10 cellular contexts compared by ENCODE assay signal in genomic region chr7:20201380-20201779, GRCh38.
DNase-seq lines count a peak whose midpoint lies in the region; ATAC-seq and FAIRE-seq lines count a peak whose summit lies in the region.
"Had no signal": no experiment of that assay in that cellular context is flagged by ENCODE, and none has a peak within 500 bp of the region (broad histone marks: within the 10 kb centered on the region; RNA-seq: fewer than 3 reads in every experiment).

No MANE protein-coding gene starts in this region.

- peak; percentile 98 for FAIRE-seq in GM19239 (lab: Jason Lieb, UNC)

- ATAC-seq in HG03354 (IDR thresholded peaks at IDR 0.05; ENCODE audit: poor library complexity, severe bottlenecking, unreplicated experiment) (peak; percentile 40), HG02970 (IDR thresholded peaks at IDR 0.05; ENCODE audit: low FRiP score, unreplicated experiment) (no peak)
- ATAC-seq: activated T-cell treated with anti-CD3 and anti-CD28 coated beads, Interleukin-2, amount 50 U/mL, for 72 hours had no signal

- DNase-seq in Ammon's horn (ENCODE audit: low spot score) (peak; percentile 15), GM19239 (ENCODE audit: insufficient read length, low spot score) (no peak), epithelial cell of prostate (ENCODE audit: low read depth, low spot score) (no peak), NCI-H128 (lab: John Stamatoyannopoulos, UW; ENCODE audit: unreplicated experiment) (no peak), globus pallidus (ENCODE audit: low spot score) (no peak), T-helper 1 cell (no peak)
- DNase-seq: activated T-cell treated with anti-CD3 and anti-CD28 coated beads, Interleukin-2, amount 50 U/mL, for 72 hours had no signal

- H3K27ac ChIP-seq in epithelial cell of prostate = peak overlapping the region; percentile 95
- H3K27ac ChIP-seq: RWPE1 had no signal
